ENCODE assay signal across 9 cellular contexts in the genomic region with DNA sequence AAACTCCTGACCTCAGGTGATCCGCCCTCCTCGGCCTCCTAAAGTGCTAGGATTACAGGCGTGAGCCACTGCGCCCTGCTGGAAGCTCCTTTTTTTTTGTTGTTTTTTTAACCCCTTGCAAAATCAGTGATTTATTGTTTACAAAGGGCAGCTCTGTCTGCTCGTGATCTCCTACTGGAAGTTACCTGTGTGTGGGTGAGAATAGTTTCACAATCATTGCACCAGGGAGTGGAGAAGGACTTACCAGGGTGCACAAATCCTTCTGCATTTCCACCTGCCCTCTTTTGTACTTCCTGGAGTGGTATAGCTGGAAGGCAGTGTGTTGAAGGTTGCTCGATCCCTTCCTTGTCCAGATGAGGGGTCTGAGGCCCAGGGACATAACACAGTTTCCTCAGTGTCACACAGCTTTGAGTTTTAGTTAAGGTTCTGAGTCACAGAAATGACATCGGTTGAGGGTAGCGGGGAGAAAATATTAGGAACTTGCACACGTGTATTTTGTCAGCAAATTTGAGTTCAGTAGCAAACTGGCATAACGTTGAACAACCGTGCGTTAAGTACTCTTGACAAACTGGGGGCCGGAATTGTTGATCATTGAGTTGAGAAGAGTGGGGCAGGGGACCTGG. TPM values are rescaled to one million over a fixed set of nuclear protein-coding genes. Genes with fewer than 3 reads are reported as not detected.
A peak's percentile ranks its signal among the peaks of the same experiment; 100 is the strongest.
DNase-seq lines count a peak whose midpoint lies in the region; ATAC-seq and TF ChIP-seq lines count a peak whose summit lies in the region.
"Had no signal": no experiment of that assay in that cellular context is flagged by ENCODE, and none has a peak within 500 bp of the region (broad histone marks: within the 10 kb centered on the region; RNA-seq: fewer than 3 reads in every experiment).

No MANE protein-coding gene starts in this region.

- H3K9me3 ChIP-seq in right lobe of liver (no peaks in the 10 kb centered on the region), thoracic aorta (no peaks in the 10 kb centered on the region)
- H3K9me3 ChIP-seq: BE2C had no signal

- no peak for DNase-seq in activated T-cell treated with anti-CD3 and anti-CD28 coated beads, Interleukin-2, amount 50 U/mL, for 72 hours
- DNase-seq in activated T-cell treated with anti-CD3 and anti-CD28 coated beads for 4 hours = no peak
- DNase-seq in right lobe of liver = no peak
- DNase-seq in thoracic aorta (ENCODE audit: low spot score) = no peak
- DNase-seq in DMS79 (lab: John Stamatoyannopoulos, UW) = no peak
- DNase-seq in glomerular visceral epithelial cell (ENCODE audit: extremely low spot score) = no peak
- DNase-seq: BE2C had no signal

- no peak overlapping the region for H3K4me3 Mint-ChIP-seq in activated T-cell treated with anti-CD3 and anti-CD28 coated beads, Interleukin-2, amount 50 U/mL, for 72 hours

- H3K4me3 ChIP-seq in right lobe of liver (no peak overlapping the region), thoracic aorta (no peak overlapping the region)

- H3K36me3 Mint-ChIP-seq in activated T-cell treated with anti-CD3 and anti-CD28 coated beads, Interleukin-2, amount 50 U/mL, for 72 hours (ENCODE audit: insufficient read depth in 2 of 2) = peaks cover 2 to 5% of the 10 kb centered on the region in 2 donors

- intact Hi-C loops in right lobe of liver (cut with DNase I) = loop anchor here (10.0 kb wide), 2 partner anchors 65 to 75 kb away; no protein-coding TSS in a partner anchor

- WGBS in right lobe of liver (ENCODE audit: insufficient coverage, low coverage, low lambda C conversion rate, missing lambda C conversion rate) = 26% methylated on average over 7 of the region's 13 CpGs

- H3K27ac ChIP-seq in angular gyrus (ENCODE audit: low read depth, low read length) = peak overlapping the region; percentile 64
- peak overlapping the region; percentile 45 to 69 (median 66) for H3K27ac ChIP-seq in right lobe of liver
- H3K27ac ChIP-seq in thoracic aorta = peak overlapping the region; percentile 59 to 78

- peaks cover 2 to 3% of the 10 kb centered on the region in 2 donors for H3K9me3 Mint-ChIP-seq in activated T-cell treated with anti-CD3 and anti-CD28 coated beads, Interleukin-2, amount 50 U/mL, for 72 hours

- no peak for ATAC-seq in activated T-cell treated with anti-CD3 and anti-CD28 coated beads, Interleukin-2, amount 50 U/mL, for 72 hours (replicated peaks in 1 of 2)
- ATAC-seq in right lobe of liver = peak; percentile 84 to 91 (median 88)
- ATAC-seq in thoracic aorta (ENCODE audit: insufficient number of reproducible peaks, low FRiP score, low read depth) = no peak
- ATAC-seq in HG02642 (IDR thresholded peaks at IDR 0.05; ENCODE audit: poor library complexity, unreplicated experiment) = no peak

- H3K27ac Mint-ChIP-seq in activated T-cell treated with anti-CD3 and anti-CD28 coated beads, Interleukin-2, amount 50 U/mL, for 72 hours = peak overlapping the region; percentile 2

- TF ChIP-seq CTCF in right lobe of liver (IDR thresholded peaks at IDR 0.05) (peak in 2 of 4 donors; percentile 12 to 20), thoracic aorta (IDR thresholded peaks at IDR 0.05) (no peak)

- H3K27me3 ChIP-seq in right lobe of liver (no peaks in the 10 kb centered on the region), thoracic aorta (replicated peaks; ENCODE audit: insufficient read depth) (no peaks in the 10 kb centered on the region)
- H3K27me3 ChIP-seq: BE2C had no signal

- peaks cover 0 to 31% (median 7%) of the 10 kb centered on the region in 4 donors for H3K4me1 ChIP-seq in right lobe of liver
- peaks cover 31 to 44% of the 10 kb centered on the region in 2 donors for H3K4me1 ChIP-seq in thoracic aorta (ENCODE audit: control insufficient read depth in 1 of 2, low read depth in 2 of 2)
- H3K4me1 ChIP-seq: BE2C had no signal

- H3K36me3 ChIP-seq in right lobe of liver (no peaks in the 10 kb centered on the region), thoracic aorta (no peaks in the 10 kb centered on the region)
- H3K36me3 ChIP-seq: BE2C had no signal

- H3K27me3 Mint-ChIP-seq in activated T-cell treated with anti-CD3 and anti-CD28 coated beads, Interleukin-2, amount 50 U/mL, for 72 hours (ENCODE audit: low read depth) = no peaks in the 10 kb centered on the region

- H3K4me1 Mint-ChIP-seq in activated T-cell treated with anti-CD3 and anti-CD28 coated beads, Interleukin-2, amount 50 U/mL, for 72 hours (ENCODE audit: low read depth) = peaks cover 52% of the 10 kb centered on the region

- no peak for TF ChIP-seq POLR2A in right lobe of liver (IDR thresholded peaks at IDR 0.05)

RNA-seq across cellular contexts. Expression of a gene that starts 11.3 kb away (rescaled TPM):
- total RNA-seq in activated T-cell treated with anti-CD3 and anti-CD28 coated beads, Interleukin-2, amount 50 U/mL, for 72 hours = 10 to 100 TPM; 17.8 to 19.6 TPM
- total RNA-seq in right lobe of liver (10 to 100 TPM in 5 of 6 experiments, 1 to 10 TPM in 1; 9.5 to 16.4 (median 12.2) TPM), thoracic aorta (10 to 100 TPM; 35.1 to 36.0 TPM)

Comparison
In these comparisons a context has a peak if more than half of its experiments do, and no peak if none do; other contexts are left out.
1. ATAC-seq: peak in right lobe of liver (4 of 4); none in activated T-cell treated with anti-CD3 and anti-CD28 coated beads, Interleukin-2, amount 50 U/mL, for 72 hours (0 of 2), thoracic aorta (single experiment) and HG02642 (single experiment).
2. Peak in every context shown above with its lines, with median percentiles within 50 percentile points of each other: H3K27ac ChIP-seq.